In the genomic region with DNA sequence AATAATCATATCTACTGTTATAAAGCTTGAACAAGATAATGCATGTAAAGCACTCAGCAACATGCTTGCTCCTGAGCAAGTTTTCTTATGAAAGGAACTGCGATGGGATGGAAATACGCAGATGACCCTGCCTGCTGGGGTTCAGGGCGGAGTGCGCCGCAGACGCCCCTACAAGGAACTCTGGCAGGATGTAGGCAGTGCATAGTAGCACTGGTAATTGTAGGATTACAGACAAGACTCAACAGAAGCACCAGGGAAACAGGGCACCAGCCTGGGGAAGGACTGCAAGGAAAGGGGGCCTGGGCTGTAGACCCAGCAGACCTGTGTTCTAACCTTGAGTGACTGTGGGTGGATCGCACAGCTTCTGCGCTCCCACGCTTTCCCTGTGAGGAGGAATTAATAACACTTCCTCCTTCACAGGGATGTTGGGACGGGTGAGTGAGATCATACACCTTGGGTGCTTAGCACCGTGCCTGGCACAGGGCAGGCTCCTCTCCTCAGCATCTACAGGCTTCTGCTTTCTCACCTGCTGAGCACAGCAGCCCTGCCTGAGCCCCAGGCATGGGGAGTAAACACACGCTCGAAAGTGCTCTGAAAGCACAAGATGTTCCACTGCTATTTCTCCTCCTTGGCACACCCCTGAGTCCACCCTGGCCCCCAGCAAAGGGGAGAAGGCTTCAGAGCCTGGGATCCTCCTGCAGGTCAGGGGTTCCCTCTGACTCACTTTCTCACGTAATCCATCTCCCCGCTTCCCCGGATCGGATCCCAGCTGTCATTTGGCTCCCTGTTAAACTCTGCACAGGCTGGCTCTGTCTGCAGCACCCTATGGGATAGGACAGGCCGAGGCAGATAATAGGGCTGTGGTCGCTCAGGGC, we compare ENCODE assay signal across 10 cellular contexts. TPM values are rescaled to one million over a fixed set of nuclear protein-coding genes. Genes with fewer than 3 reads are reported as not detected.
DNase-seq lines count a peak whose midpoint lies in the region; ATAC-seq and TF ChIP-seq lines count a peak whose summit lies in the region.
"Had no signal": no experiment of that assay in that cellular context is flagged by ENCODE, and none has a peak within 500 bp of the region (broad histone marks: within the 10 kb centered on the region; RNA-seq: fewer than 3 reads in every experiment).

No MANE protein-coding gene starts in this region.

- DNase-seq in HL-60 (ENCODE audit: low read depth in 1 of 2, low spot score in 1 of 2), result no peak
- DNase-seq in brain microvascular endothelial cell, result no peak
- no peak for DNase-seq in immature natural killer cell
- no peak for DNase-seq in germinal center (ENCODE audit: low spot score)
- DNase-seq in PC-9, result no peak
- DNase-seq in superior temporal gyrus (ENCODE audit: extremely low spot score), result no peak
- DNase-seq: NCI-H2107 had no signal

- POLR2A ChIA-PET in PC-9 (lab: Charles Lee; ENCODE audit: unreplicated experiment), result no interaction called here

- H4K20me1 ChIP-seq in PC-9 (ENCODE audit: insufficient read depth), result no peaks in the 10 kb centered on the region

- H3K4me1 Mint-ChIP-seq in immature natural killer cell, result peaks cover 80 to 82% of the 10 kb centered on the region in 2 donors

- no peak overlapping the region for H2AFZ ChIP-seq in PC-9

- H3K27ac Mint-ChIP-seq in immature natural killer cell, result peak overlapping the region; percentile 36 to 100 (median 66)

- no TSS peak for BruUV-seq in PC-9 (replicated peaks; lab: Mats Ljungman, UMichigan)

- H3K79me2 ChIP-seq in PC-9 (ENCODE audit: low read depth), result peaks cover 55% of the 10 kb centered on the region

- in situ Hi-C loops in brain microvascular endothelial cell (cut with HindIII; ENCODE audit: low pct_ligation_motif_present, low sequenced_read_pairs), result no loop called here

- no peaks in the 10 kb centered on the region for H3F3A ChIP-seq in PC-9 (ENCODE audit: insufficient read depth, low read depth)

- peaks cover 0 to 5% (median 3%) of the 10 kb centered on the region in 3 donors for H3K36me3 Mint-ChIP-seq in immature natural killer cell

- H3K4me3 ChIP-seq in HL-60 (replicated peaks; ENCODE audit: insufficient read depth, low read length) (no peak overlapping the region), brain microvascular endothelial cell (ENCODE audit: low read depth, low read length) (no peak overlapping the region), skin epidermis (no peak overlapping the region), PC-9 (no peak overlapping the region)

- no peaks in the 10 kb centered on the region for H3K9me2 ChIP-seq in PC-9 (ENCODE audit: insufficient read depth)

- CTCF ChIA-PET in PC-9 (lab: Charles Lee), result no interaction called here

- no peak for ATAC-seq in HG02981 (IDR thresholded peaks at IDR 0.05; ENCODE audit: unreplicated experiment)
- ATAC-seq: activated CD4-positive, CD25-positive, alpha-beta regulatory T cell treated with anti-CD3 and anti-CD28 coated beads, Interleukin-2, amount 50 U/mL, for 24 hours had no signal

- peaks cover 6% of the 10 kb centered on the region; the same call in 1 of the 2 replicates for H3K4me1 ChIP-seq in PC-9 (replicated peaks; ENCODE audit: insufficient read depth)

- H3K27ac ChIP-seq in HL-60 (replicated peaks) (0 out of 2 replicates have a peak overlapping the region, but pooled peaks have one; percentile 21), brain microvascular endothelial cell (peak overlapping the region; percentile 62), skin epidermis (peak overlapping the region in 19 of 21 experiments; percentile 45 to 98 (median 59)), PC-9 (no peak overlapping the region)

- TF ChIP-seq CTCF in HL-60 (IDR thresholded peaks at IDR 0.05; ENCODE audit: insufficient read depth, low read length) (no peak), brain microvascular endothelial cell (IDR thresholded peaks at IDR 0.05; ENCODE audit: low read depth, low read length, missing control alignments) (no peak), PC-9 (conservative IDR thresholded peaks at IDR 0.05) (no peak)

- H3K27me3 Mint-ChIP-seq in immature natural killer cell (ENCODE audit: low read depth in 3 of 3), result peaks cover 10 to 67% (median 52%) of the 10 kb centered on the region in 3 donors

- H3K9me3 ChIP-seq in PC-9 (ENCODE audit: insufficient read depth, low read depth), result no peaks in the 10 kb centered on the region

- no peak overlapping the region for H3K4me2 ChIP-seq in PC-9

- H3K36me3 ChIP-seq in brain microvascular endothelial cell (replicated peaks) (peaks cover 47% of the 10 kb centered on the region), PC-9 (ENCODE audit: low read depth) (0 out of 2 replicates have a peak, but pooled peaks cover 1% of the 10 kb centered on the region)

- intact Hi-C loops in PC-9 (cut with micrococcal nuclease; ENCODE audit: unreplicated experiment), result no loop called here

- H3K9me3 Mint-ChIP-seq in immature natural killer cell, result no peaks in the 10 kb centered on the region

- H3K27me3 ChIP-seq in HL-60 (ENCODE audit: insufficient read depth, poor library complexity, severe bottlenecking) (no peaks in the 10 kb centered on the region), brain microvascular endothelial cell (replicated peaks) (no peaks in the 10 kb centered on the region), PC-9 (ENCODE audit: insufficient read depth, low read depth) (no peaks in the 10 kb centered on the region)

- H3K4me3 Mint-ChIP-seq in immature natural killer cell, result peak overlapping the region in 1 of 5 donors; percentile 65

RNA-seq across cellular contexts. Expression of a gene that starts 19.2 kb away (rescaled TPM):
- 10 to 100 TPM; 37.0 to 67.8 (median 53.3) TPM for polyA plus RNA-seq in immature natural killer cell
- 6.7 and 8.5 TPM in 2 replicates for total RNA-seq in PC-9 (2021)

RNA-seq across cellular contexts. Expression of a gene that starts 34.6 kb away (rescaled TPM):
- not detected for polyA plus RNA-seq in immature natural killer cell
- total RNA-seq in PC-9 (2021), result 0.15 and 0.31 TPM in 2 replicates

RNA-seq across cellular contexts. Expression of a gene that starts 50.1 kb away (rescaled TPM):
- polyA plus RNA-seq in immature natural killer cell, result 1 to 10 TPM in 1 of 3 donors, under 1 TPM in 2; 0.16 to 1.6 (median 0.85) TPM
- 3.3 and 4.3 TPM in 2 replicates for total RNA-seq in PC-9 (2021)
